27 cellular contexts compared by ENCODE assay signal in the genomic region with DNA sequence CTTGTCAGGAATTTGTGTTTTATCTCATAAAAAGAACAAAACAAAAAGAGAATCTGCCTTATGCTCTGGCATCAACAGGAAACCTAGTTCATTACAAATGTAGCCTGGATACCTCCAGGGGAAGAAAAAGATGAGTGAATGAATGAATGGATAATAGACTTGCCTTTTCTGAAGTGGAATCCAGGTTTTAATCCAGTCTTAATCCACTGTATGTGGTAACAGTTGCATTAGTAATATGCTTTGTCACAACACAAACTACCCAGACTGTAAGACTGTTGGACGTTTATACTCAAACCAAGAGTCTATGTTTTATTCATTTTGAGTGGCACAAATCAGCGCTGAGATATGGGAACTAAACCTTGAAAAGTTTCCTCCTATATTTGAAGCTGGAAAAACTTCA.
"Had no signal": no experiment of that assay in that cellular context is flagged by ENCODE, and none has a peak within 500 bp of the region (broad histone marks: within the 10 kb centered on the region; RNA-seq: fewer than 3 reads in every experiment).

No MANE protein-coding gene starts in this region.

- H3K4me3 ChIP-seq: pancreas, prostate gland, stomach, thoracic aorta, thyroid gland, tibial nerve, upper lobe of left lung, vagina had no signal

- DNase-seq: naive thymus-derived CD8-positive, alpha-beta T cell; nephron progenitor cell; nucleus accumbens; pancreas; right cardiac atrium; small intestine; stimulated activated CD4-positive, alpha-beta T cell treated with anti-CD3 and anti-CD28 coated beads, Interleukin-15, amount 100 ng/mL, for 24 hours; stimulated activated CD4-positive, alpha-beta T cell treated with anti-CD3 and anti-CD28 coated beads, Interleukin-2, amount 100 ng/mL, for 24 hours; stimulated activated CD4-positive, alpha-beta T cell treated with anti-CD3 and anti-CD28 coated beads, Interleukin-2, amount 100 ng/mL, for 48 hours; stimulated activated CD4-positive, alpha-beta T cell treated with anti-CD3 and anti-CD28 coated beads, Interleukin-4, amount 100 ng/mL, for 24 hours; stimulated activated naive B cell treated with anti-CD40 and anti-IgM and Interleukin-4, amounts not matched to agents 10 μg/mL and 1 μg/mL and 100 μg/mL, for 72 hours; stimulated activated naive CD4-positive, alpha-beta T cell treated with Interleukin-2 at 50 U/mL for 16 hours; stomach; trophoblast cell; upper lobe of left lung had no signal

- H3K4me1 ChIP-seq: pancreas, prostate gland, stomach, tibial nerve, upper lobe of left lung, vagina had no signal

- H3K27me3 Mint-ChIP-seq: stimulated activated naive B cell treated with anti-CD40 and anti-IgM and Interleukin-4, amounts not matched to agents 10 μg/mL and 1 μg/mL and 100 μg/mL, for 72 hours; stimulated activated naive CD8-positive, alpha-beta T cell treated with anti-CD3 and anti-CD28 coated beads, Interleukin-15, Interleukin-2, amounts not matched to agents 100 ng/mL and 50 ng/mL, for 24 hours had no signal

- H3K27ac ChIP-seq: neutrophil, pancreas, prostate gland, stomach, thoracic aorta, tibial nerve, upper lobe of left lung, vagina had no signal

- H3K4me3 Mint-ChIP-seq: naive thymus-derived CD8-positive, alpha-beta T cell; natural killer cell treated with Interleukin-12 subunit alpha and Interleukin-12 subunit beta and Interleukin-15 and Interleukin-18, amount 100 ng/mL, for 72 hours; nephron progenitor cell; neural crest cell; stimulated activated effector memory CD8-positive, alpha-beta T cell treated with anti-CD3 and anti-CD28 coated beads, Interleukin-12 subunit alpha, Interleukin-12 subunit beta, amount 100 ng/mL, for 72 hours; stimulated activated naive B cell treated with anti-CD40 and anti-IgM and Interleukin-4, amounts not matched to agents 10 μg/mL and 1 μg/mL and 100 μg/mL, for 72 hours; stimulated activated naive CD8-positive, alpha-beta T cell treated with anti-CD3 and anti-CD28 coated beads, Interleukin-15, Interleukin-2, amounts not matched to agents 100 ng/mL and 50 ng/mL, for 24 hours had no signal

- H3K27me3 ChIP-seq: neutrophil, pancreas, stomach, thyroid gland, tibial nerve, upper lobe of left lung, vagina had no signal

- H3K9me3 ChIP-seq: neutrophil, pancreas, prostate gland, stomach, thoracic aorta, thyroid gland, upper lobe of left lung, vagina had no signal

- H3K4me1 Mint-ChIP-seq: naive thymus-derived CD8-positive, alpha-beta T cell; nephron progenitor cell; neural crest cell; stimulated activated effector memory CD8-positive, alpha-beta T cell treated with anti-CD3 and anti-CD28 coated beads, Interleukin-12 subunit alpha, Interleukin-12 subunit beta, amount 100 ng/mL, for 72 hours had no signal

- H3K36me3 Mint-ChIP-seq: stimulated activated effector memory CD8-positive, alpha-beta T cell treated with anti-CD3 and anti-CD28 coated beads, Interleukin-12 subunit alpha, Interleukin-12 subunit beta, amount 100 ng/mL, for 72 hours had no signal

- H3K9me3 Mint-ChIP-seq: stimulated activated naive CD8-positive, alpha-beta T cell treated with anti-CD3 and anti-CD28 coated beads, Interleukin-15, Interleukin-2, amounts not matched to agents 100 ng/mL and 50 ng/mL, for 24 hours had no signal

- H3K36me3 ChIP-seq: neutrophil, pancreas, prostate gland, stomach, thoracic aorta, thyroid gland, tibial nerve, upper lobe of left lung, vagina had no signal

- H3K27ac Mint-ChIP-seq: naive thymus-derived CD8-positive, alpha-beta T cell; natural killer cell treated with Interleukin-12 subunit alpha and Interleukin-12 subunit beta and Interleukin-15 and Interleukin-18, amount 100 ng/mL, for 72 hours; nephron progenitor cell; stimulated activated effector memory CD8-positive, alpha-beta T cell treated with anti-CD3 and anti-CD28 coated beads, Interleukin-12 subunit alpha, Interleukin-12 subunit beta, amount 100 ng/mL, for 72 hours; stimulated activated naive B cell treated with anti-CD40 and anti-IgM and Interleukin-4, amounts not matched to agents 10 μg/mL and 1 μg/mL and 100 μg/mL, for 72 hours; stimulated activated naive CD8-positive, alpha-beta T cell treated with anti-CD3 and anti-CD28 coated beads, Interleukin-15, Interleukin-2, amounts not matched to agents 100 ng/mL and 50 ng/mL, for 24 hours had no signal

- ATAC-seq: naive thymus-derived CD8-positive, alpha-beta T cell; natural killer cell treated with Interleukin-12 subunit alpha and Interleukin-12 subunit beta and Interleukin-15 and Interleukin-18, amount 100 ng/mL, for 72 hours; pancreas; right cardiac atrium; sciatic nerve; stimulated activated effector memory CD8-positive, alpha-beta T cell treated with anti-CD3 and anti-CD28 coated beads, Interleukin-12 subunit alpha, Interleukin-12 subunit beta, amount 100 ng/mL, for 72 hours; stimulated activated naive B cell treated with anti-CD40 and anti-IgM and Interleukin-4, amounts not matched to agents 10 μg/mL and 1 μg/mL and 100 μg/mL, for 72 hours had no signal

- FAIRE-seq: pancreas, small intestine, urothelium cell line had no signal
